Comparison of ENCODE assay signal across 28 cellular contexts in the genomic region with DNA sequence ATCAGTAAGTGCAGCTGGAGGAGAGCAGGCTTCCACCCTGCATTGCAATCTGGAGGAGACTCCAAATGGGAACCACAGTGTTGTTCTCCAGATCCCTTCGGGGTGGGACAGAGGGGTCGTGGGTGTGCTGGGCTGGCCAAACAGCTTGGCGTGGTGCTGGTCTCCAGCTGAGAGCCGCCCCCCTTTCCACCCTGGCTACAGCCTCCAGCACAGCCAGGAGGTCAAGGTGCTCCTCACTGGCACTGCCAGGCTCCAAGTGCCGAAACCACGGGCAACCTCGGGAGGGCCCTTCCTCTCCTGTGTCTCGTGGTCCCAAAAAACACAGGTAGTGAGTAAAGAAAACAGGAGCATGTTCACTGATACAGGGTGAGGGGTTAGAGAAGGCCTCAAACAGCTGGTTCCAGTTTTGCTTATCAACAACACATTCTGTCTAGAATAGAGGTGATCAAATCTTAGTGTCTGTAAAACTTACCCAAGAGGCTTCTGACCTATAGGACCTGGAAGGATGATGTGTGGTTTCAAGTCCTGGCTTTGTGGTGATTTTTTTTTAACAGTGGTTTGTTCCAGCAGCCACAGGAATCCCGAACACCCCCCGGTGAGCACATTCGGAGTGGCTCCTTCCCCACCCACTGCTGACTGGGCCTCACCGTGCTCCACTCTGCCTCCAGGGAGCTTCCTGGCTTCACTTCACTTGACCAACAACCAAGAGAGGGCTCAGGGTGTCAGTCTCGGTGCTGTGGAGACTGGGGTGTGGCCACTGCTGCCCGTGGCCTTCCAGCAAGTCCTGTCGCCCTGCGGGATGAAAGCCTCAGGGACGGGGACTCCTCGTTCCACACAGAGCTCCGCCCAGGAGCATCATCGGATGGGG. TPM values are rescaled to one million over a fixed set of nuclear protein-coding genes. Genes with fewer than 3 reads are reported as not detected.
"Had no signal": no experiment of that assay in that cellular context is flagged by ENCODE, and none has a peak within 500 bp of the region (broad histone marks: within the 10 kb centered on the region; RNA-seq: fewer than 3 reads in every experiment).

No MANE protein-coding gene starts in this region.

- H3K27me3 ChIP-seq: pancreas, thyroid gland had no signal

- H3K9me3 ChIP-seq: neutrophil, pancreas, thyroid gland had no signal

- ATAC-seq: activated CD8-positive, alpha-beta T cell treated with anti-CD3 and anti-CD28 coated beads for 36 hours; activated T-helper 17 cell treated with anti-CD3 and anti-CD28 coated beads, Interleukin-2, amount 50 U/mL, for 72 hours; naive thymus-derived CD8-positive, alpha-beta T cell; pancreas; T-cell had no signal

- H3K4me1 Mint-ChIP-seq: activated B cell treated with CpG ODN at 0.5 μM for 24 hours; activated naive CD8-positive, alpha-beta T cell treated with anti-CD3 and anti-CD28 coated beads, Interleukin-2, amount 10 ng/mL, durations not matched to agents 7 days and 5 days; activated T-helper 17 cell treated with anti-CD3 and anti-CD28 coated beads, Interleukin-2, amount 50 U/mL, for 72 hours; endodermal cell; naive thymus-derived CD8-positive, alpha-beta T cell; T-cell had no signal

- H3K36me3 Mint-ChIP-seq: activated naive CD8-positive, alpha-beta T cell treated with anti-CD3 and anti-CD28 coated beads, Interleukin-2, amount 10 ng/mL, durations not matched to agents 7 days and 5 days; naive thymus-derived CD8-positive, alpha-beta T cell; T-cell had no signal

- FAIRE-seq: pancreas, urothelium cell line had no signal

- H3K4me1 ChIP-seq: pancreas, sigmoid colon, thyroid gland had no signal

- H3K36me3 ChIP-seq: cardiac muscle cell, neutrophil, pancreas, sigmoid colon, thyroid gland had no signal

- H3K27ac Mint-ChIP-seq: activated B cell treated with CpG ODN at 0.5 μM for 24 hours; activated CD8-positive, alpha-beta T cell treated with anti-CD3 and anti-CD28 coated beads for 36 hours; activated naive CD8-positive, alpha-beta T cell treated with anti-CD3 and anti-CD28 coated beads, Interleukin-2, amount 10 ng/mL, durations not matched to agents 7 days and 5 days; activated T-helper 17 cell treated with anti-CD3 and anti-CD28 coated beads, Interleukin-2, amount 50 U/mL, for 72 hours; endodermal cell; naive thymus-derived CD8-positive, alpha-beta T cell; T-cell had no signal

- H3K9me3 Mint-ChIP-seq: activated B cell treated with CpG ODN at 0.5 μM for 24 hours; activated CD8-positive, alpha-beta T cell treated with anti-CD3 and anti-CD28 coated beads for 36 hours; activated naive CD8-positive, alpha-beta T cell treated with anti-CD3 and anti-CD28 coated beads, Interleukin-2, amount 10 ng/mL, durations not matched to agents 7 days and 5 days; activated T-helper 17 cell treated with anti-CD3 and anti-CD28 coated beads, Interleukin-2, amount 50 U/mL, for 72 hours; endodermal cell; T-cell had no signal

- H3K27ac ChIP-seq: cardiac muscle cell, dorsolateral prefrontal cortex, epithelial cell of prostate, neutrophil, pancreas, sigmoid colon, thyroid gland had no signal

- DNase-seq: activated B cell treated with CpG ODN at 0.5 μM for 24 hours; activated CD4-positive, alpha-beta T cell treated with anti-CD3 and anti-CD28 coated beads for 4 hours; activated CD8-positive, alpha-beta T cell treated with anti-CD3 and anti-CD28 coated beads for 36 hours; activated naive CD4-positive, alpha-beta T cell treated with Interleukin-2 at 50 U/mL for 16 hours; activated naive CD8-positive, alpha-beta T cell treated with anti-CD3 and anti-CD28 coated beads, Interleukin-2, amount 10 ng/mL, durations not matched to agents 7 days and 5 days; activated T-cell treated with anti-CD3 and anti-CD28 coated beads, Interleukin-2, amount 50 U/mL, for 1 hour; amygdala; endodermal cell; foreskin fibroblast; kidney glomerular epithelial cell; mesenchymal stem cell; naive thymus-derived CD8-positive, alpha-beta T cell; sigmoid colon; stimulated activated CD8-positive, alpha-beta memory T cell treated with anti-CD3 and anti-CD28 coated beads, Interleukin-4, amount 100 ng/mL, for 48 hours; stimulated activated naive CD4-positive, alpha-beta T cell treated with Interleukin-2 at 50 U/mL for 16 hours; T-cell; T-helper 9 cell; thyroid gland had no signal

- H3K4me3 Mint-ChIP-seq: activated B cell treated with CpG ODN at 0.5 μM for 24 hours; activated CD8-positive, alpha-beta T cell treated with anti-CD3 and anti-CD28 coated beads for 36 hours; activated naive CD8-positive, alpha-beta T cell treated with anti-CD3 and anti-CD28 coated beads, Interleukin-2, amount 10 ng/mL, durations not matched to agents 7 days and 5 days; activated T-helper 17 cell treated with anti-CD3 and anti-CD28 coated beads, Interleukin-2, amount 50 U/mL, for 72 hours; endodermal cell; naive thymus-derived CD8-positive, alpha-beta T cell; T-cell had no signal

- H3K4me3 ChIP-seq: cardiac muscle cell, dorsolateral prefrontal cortex, pancreas, sigmoid colon, thyroid gland had no signal

RNA-seq across cellular contexts. Expression of a gene that starts 31.2 kb away (rescaled TPM):
- total RNA-seq: activated B cell treated with CpG ODN at 0.5 μM for 24 hours; activated CD8-positive, alpha-beta T cell treated with anti-CD3 and anti-CD28 coated beads for 36 hours; activated naive CD8-positive, alpha-beta T cell treated with anti-CD3 and anti-CD28 coated beads, Interleukin-2, amount 10 ng/mL, durations not matched to agents 7 days and 5 days; activated T-helper 17 cell treated with anti-CD3 and anti-CD28 coated beads, Interleukin-2, amount 50 U/mL, for 72 hours; cardiac muscle cell; endodermal cell; mucosa of gallbladder; naive thymus-derived CD8-positive, alpha-beta T cell; pancreas; subcutaneous adipose tissue; T-cell had no signal
- polyA plus RNA-seq: cardiac muscle cell; liver; naive thymus-derived CD8-positive, alpha-beta T cell; pancreas; sigmoid colon had no signal
